In the genomic region with DNA sequence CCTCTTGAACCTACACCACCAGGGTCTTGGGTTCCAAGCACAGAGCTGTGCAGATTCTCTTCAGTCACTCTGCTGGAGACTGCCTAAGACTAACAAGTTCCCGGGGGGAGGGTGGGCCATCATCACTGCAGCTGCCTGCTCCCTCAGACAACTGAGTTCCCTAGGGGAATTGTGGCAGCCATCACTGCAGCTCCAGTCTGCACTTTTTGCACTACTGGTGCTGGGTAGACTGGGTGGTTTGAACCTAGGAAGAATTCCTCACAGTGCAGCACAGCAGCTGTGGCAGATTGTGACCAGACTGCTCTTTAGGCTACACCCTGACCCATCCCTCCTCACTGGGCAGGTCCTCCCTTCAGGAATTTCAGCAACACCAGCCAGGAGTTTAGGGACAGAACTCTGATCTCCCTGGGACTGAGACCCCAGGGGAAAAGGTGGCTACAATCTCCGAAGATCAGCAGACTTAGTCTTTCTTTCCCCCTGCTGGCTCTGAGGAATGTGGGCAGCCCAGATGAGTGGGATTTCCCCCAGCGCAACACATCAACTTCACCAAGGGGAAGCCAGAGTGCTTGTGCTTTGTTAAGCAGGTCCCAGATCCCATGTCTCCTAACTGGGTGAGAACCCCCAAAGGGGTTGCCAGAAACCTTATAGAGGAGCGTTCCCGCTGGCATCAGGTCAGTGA, we compare ENCODE assay signal across 14 cellular contexts.
"Had no signal": no experiment of that assay in that cellular context is flagged by ENCODE, and none has a peak within 500 bp of the region (broad histone marks: within the 10 kb centered on the region; RNA-seq: fewer than 3 reads in every experiment).

No MANE protein-coding gene starts in this region.

- H3K4me1 ChIP-seq: ascending aorta, gastroesophageal sphincter, left ventricle myocardium inferior, psoas muscle, spleen had no signal

- H3K36me3 ChIP-seq: ascending aorta, gastroesophageal sphincter, left ventricle myocardium inferior, spleen had no signal

- H3K4me1 Mint-ChIP-seq: natural killer cell, T-cell had no signal

- H3K27ac Mint-ChIP-seq: natural killer cell, T-cell had no signal

- H3K27me3 ChIP-seq: ascending aorta, dorsolateral prefrontal cortex, gastroesophageal sphincter had no signal

- H3K27ac ChIP-seq: ascending aorta, dorsolateral prefrontal cortex, gastroesophageal sphincter, left ventricle myocardium inferior, psoas muscle, spleen had no signal

- ATAC-seq: gastroesophageal sphincter, mucosa of descending colon, natural killer cell, psoas muscle, sciatic nerve, T-cell had no signal

- H3K4me3 ChIP-seq: ascending aorta, dorsolateral prefrontal cortex, gastroesophageal sphincter, left ventricle myocardium inferior, mucosa of descending colon, psoas muscle, spleen had no signal

- DNase-seq: activated naive CD4-positive, alpha-beta T cell; dorsolateral prefrontal cortex; erythroblast; left ventricle myocardium inferior; mucosa of descending colon; natural killer cell; occipital lobe; psoas muscle; spleen; T-cell; T-helper 9 cell had no signal

- H3K4me3 Mint-ChIP-seq: natural killer cell, T-cell had no signal

- H3K36me3 Mint-ChIP-seq: natural killer cell, T-cell had no signal
